In genomic region chr18:25074925-25075693, GRCh38 we compare ENCODE assay signal across 24 cellular contexts.
DNase-seq lines count a peak whose midpoint lies in the region; ATAC-seq and TF ChIP-seq lines count a peak whose summit lies in the region.
"Had no signal": no experiment of that assay in that cellular context is flagged by ENCODE, and none has a peak within 500 bp of the region (broad histone marks: within the 10 kb centered on the region; RNA-seq: fewer than 3 reads in every experiment).

No MANE protein-coding gene starts in this region.

- H2AFZ ChIP-seq in neural progenitor cell (replicated peaks) = no peak overlapping the region
- H2AFZ ChIP-seq: parathyroid adenoma had no signal

- H3F3A ChIP-seq in neural progenitor cell (ENCODE audit: low read depth) = peaks cover 63% of the 10 kb centered on the region

- 88 to 93% (median 90%) methylated on average over 9 of the region's 9 CpGs for WGBS in psoas muscle, 3 donors

- H3K4me3 ChIP-seq in neural progenitor cell (no peak overlapping the region), psoas muscle (no peak overlapping the region)
- H3K4me3 ChIP-seq: ascending aorta; BLaER1 treated with 17β-estradiol and CSF1 and Interleukin-3, amounts not matched to agents 10 nM and 100 nM; left ventricle myocardium inferior; right lobe of liver had no signal

- TF ChIP-seq CTCF in neural progenitor cell (IDR thresholded peaks at IDR 0.05) (no peak), psoas muscle (IDR thresholded peaks at IDR 0.05) (no peak)

- H3K4me3 Mint-ChIP-seq in neural progenitor cell = no peak overlapping the region
- H3K4me3 Mint-ChIP-seq: activated naive CD8-positive, alpha-beta T cell treated with anti-CD3 and anti-CD28 coated beads for 36 hours; dendritic cell treated with granulocyte-macrophage colony-stimulating factor and Interleukin-4, amounts not matched to agents 40 ng/mL and 50 ng/mL, for 4 days; naive thymus-derived CD4-positive, alpha-beta T cell had no signal

- intact Hi-C loops in psoas muscle (cut with DNase I) = loop anchor here in 1 of 2 donors (5.0 kb wide), 1 partner anchor 48 kb away; no protein-coding TSS in a partner anchor

- peak overlapping the region; percentile 54 for H3K4me2 ChIP-seq in neural progenitor cell
- H3K4me2 ChIP-seq: BLaER1 treated with 17β-estradiol and CSF1 and Interleukin-3, amounts not matched to agents 10 nM and 100 nM had no signal

- H3K9me3 ChIP-seq in neural progenitor cell (ENCODE audit: low read depth) (no peaks in the 10 kb centered on the region), psoas muscle (no peaks in the 10 kb centered on the region)
- H3K9me3 ChIP-seq: ascending aorta; BLaER1 treated with 17β-estradiol and CSF1 and Interleukin-3, amounts not matched to agents 10 nM and 100 nM; left ventricle myocardium inferior; right lobe of liver had no signal

- in situ Hi-C loops in G401 (cut with HindIII; ENCODE audit: low sequenced_read_pairs) = no loop called here

- H3K4me1 ChIP-seq in neural progenitor cell = peaks cover 79% of the 10 kb centered on the region
- no peaks in the 10 kb centered on the region for H3K4me1 ChIP-seq in psoas muscle
- H3K4me1 ChIP-seq: ascending aorta; BLaER1 treated with 17β-estradiol and CSF1 and Interleukin-3, amounts not matched to agents 10 nM and 100 nM; parathyroid adenoma; right lobe of liver had no signal

- no peak overlapping the region for H3K9ac ChIP-seq in neural progenitor cell
- H3K9ac ChIP-seq: BLaER1 treated with 17β-estradiol and CSF1 and Interleukin-3, amounts not matched to agents 10 nM and 100 nM; parathyroid adenoma had no signal

- peak overlapping the region; percentile 70 for H3K27ac Mint-ChIP-seq in neural progenitor cell
- H3K27ac Mint-ChIP-seq: activated naive CD8-positive, alpha-beta T cell treated with anti-CD3 and anti-CD28 coated beads for 36 hours; dendritic cell treated with granulocyte-macrophage colony-stimulating factor and Interleukin-4, amounts not matched to agents 40 ng/mL and 50 ng/mL, for 4 days; naive thymus-derived CD4-positive, alpha-beta T cell had no signal

- H4K20me1 ChIP-seq in neural progenitor cell (ENCODE audit: low read depth) = peaks cover 42% of the 10 kb centered on the region
- H4K20me1 ChIP-seq: BLaER1 treated with 17β-estradiol and CSF1 and Interleukin-3, amounts not matched to agents 10 nM and 100 nM had no signal

- H3K27me3 Mint-ChIP-seq in neural progenitor cell (ENCODE audit: insufficient read depth, low read depth) = peaks cover 2% of the 10 kb centered on the region
- H3K27me3 Mint-ChIP-seq: activated naive CD8-positive, alpha-beta T cell treated with anti-CD3 and anti-CD28 coated beads for 36 hours; dendritic cell treated with granulocyte-macrophage colony-stimulating factor and Interleukin-4, amounts not matched to agents 40 ng/mL and 50 ng/mL, for 4 days had no signal

- H3K36me3 ChIP-seq in neural progenitor cell (no peaks in the 10 kb centered on the region), psoas muscle (ENCODE audit: insufficient read depth in 1 of 2, low read depth in 1 of 2) (no peaks in the 10 kb centered on the region)
- H3K36me3 ChIP-seq: ascending aorta; BLaER1 treated with 17β-estradiol and CSF1 and Interleukin-3, amounts not matched to agents 10 nM and 100 nM; left ventricle myocardium inferior; right lobe of liver had no signal

- H3K79me2 ChIP-seq in neural progenitor cell (ENCODE audit: low read depth) = peaks cover 28% of the 10 kb centered on the region
- H3K79me2 ChIP-seq: parathyroid adenoma had no signal

- no peaks in the 10 kb centered on the region for H3K9me3 Mint-ChIP-seq in neural progenitor cell
- H3K9me3 Mint-ChIP-seq: activated naive CD8-positive, alpha-beta T cell treated with anti-CD3 and anti-CD28 coated beads for 36 hours; dendritic cell treated with granulocyte-macrophage colony-stimulating factor and Interleukin-4, amounts not matched to agents 40 ng/mL and 50 ng/mL, for 4 days had no signal

- DNase-seq in G401 (ENCODE audit: low spot score) (peak; percentile 46), NCI-H526 (lab: John Stamatoyannopoulos, UW) (peak; percentile 18 to 75), foreskin melanocyte (peak; percentile 80), neural progenitor cell (ENCODE audit: low spot score) (peak; percentile 47), psoas muscle (no peak), amniotic stem cell (lab: John Stamatoyannopoulos, UW) (no peak), T-helper 1 cell (no peak)
- DNase-seq: activated effector memory CD4-positive, alpha-beta T cell treated with anti-CD3 and anti-CD28 coated beads, Interleukin-2, amount 50 U/mL, for 16 hours; activated naive CD8-positive, alpha-beta T cell treated with anti-CD3 and anti-CD28 coated beads for 36 hours; central memory CD4-positive, alpha-beta T cell; DND-41; GOT3; left ventricle myocardium inferior; midbrain; MV-4-11; naive thymus-derived CD4-positive, alpha-beta T cell; NCI-H1694 treated with DMSO at 0.1 percent for 48 hours; NCI-H69; right lobe of liver; stimulated activated CD4-positive, alpha-beta T cell treated with anti-CD3 and anti-CD28 coated beads, Interleukin-2, amount 100 ng/mL, for 48 hours had no signal

- no peak for ATAC-seq in psoas muscle
- ATAC-seq: naive thymus-derived CD4-positive, alpha-beta T cell; right lobe of liver had no signal

- peak overlapping the region; percentile 89 for H3K27ac ChIP-seq in neural progenitor cell
- no peak overlapping the region for H3K27ac ChIP-seq in psoas muscle
- H3K27ac ChIP-seq: ascending aorta; BLaER1 treated with 17β-estradiol and CSF1 and Interleukin-3, amounts not matched to agents 10 nM and 100 nM; left ventricle myocardium inferior; parathyroid adenoma; right lobe of liver had no signal

- peaks cover 26% of the 10 kb centered on the region for H3K36me3 Mint-ChIP-seq in neural progenitor cell
- H3K36me3 Mint-ChIP-seq: activated naive CD8-positive, alpha-beta T cell treated with anti-CD3 and anti-CD28 coated beads for 36 hours; naive thymus-derived CD4-positive, alpha-beta T cell had no signal

- no peaks in the 10 kb centered on the region for H3K27me3 ChIP-seq in neural progenitor cell
- no peaks in the 10 kb centered on the region for H3K27me3 ChIP-seq in psoas muscle (ENCODE audit: insufficient read depth in 3 of 3, low read length in 2 of 3)
- H3K27me3 ChIP-seq: ascending aorta; BLaER1 treated with 17β-estradiol and CSF1 and Interleukin-3, amounts not matched to agents 10 nM and 100 nM; right lobe of liver had no signal

- peaks cover 90% of the 10 kb centered on the region for H3K4me1 Mint-ChIP-seq in neural progenitor cell
- H3K4me1 Mint-ChIP-seq: activated naive CD8-positive, alpha-beta T cell treated with anti-CD3 and anti-CD28 coated beads for 36 hours; naive thymus-derived CD4-positive, alpha-beta T cell had no signal

Comparison
In these comparisons a context has a peak if more than half of its experiments do, and no peak if none do; other contexts are left out.
1. DNase-seq: peak in G401 (single experiment), NCI-H526 (2 of 2), foreskin melanocyte (single experiment) and neural progenitor cell (single experiment); none in psoas muscle (0 of 2), amniotic stem cell (single experiment) and T-helper 1 cell (0 of 5).